Comparison of ENCODE assay signal across 16 cellular contexts in the genomic region with DNA sequence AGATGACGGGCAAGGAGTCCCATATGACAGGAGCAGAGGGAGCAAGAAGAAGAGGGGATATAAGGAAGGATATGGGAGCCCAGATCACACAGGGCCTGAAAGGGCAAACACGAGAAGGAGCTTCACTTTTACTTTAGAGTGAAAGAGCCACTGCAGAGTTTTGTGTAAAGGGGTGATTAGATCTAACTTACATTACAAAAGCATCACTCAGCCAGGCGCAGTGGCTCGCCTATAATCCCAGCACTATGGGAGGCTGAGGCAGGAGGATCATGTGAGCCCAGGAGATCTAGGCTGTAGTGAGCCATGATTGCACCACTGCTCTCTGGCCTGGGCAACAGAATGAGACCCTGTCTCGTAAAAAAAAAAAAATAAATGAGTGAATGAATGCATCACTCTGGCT.
A peak's percentile ranks its signal among the peaks of the same experiment; 100 is the strongest.
DNase-seq lines count a peak whose midpoint lies in the region; ATAC-seq and TF ChIP-seq lines count a peak whose summit lies in the region.
"Had no signal": no experiment of that assay in that cellular context is flagged by ENCODE, and none has a peak within 500 bp of the region (broad histone marks: within the 10 kb centered on the region; RNA-seq: fewer than 3 reads in every experiment).

No MANE protein-coding gene starts in this region.

- H2BK20ac ChIP-seq in H9 (ENCODE audit: low read depth, low read length, poor library complexity, severe bottlenecking), result no peak overlapping the region

- H3K27me3 ChIP-seq in H9 (ENCODE audit: insufficient read depth, low read length), result no peaks in the 10 kb centered on the region
- H3K27me3 ChIP-seq in iPS DF 6.9 (ENCODE audit: control insufficient read depth, insufficient read depth, low read length), result no peaks in the 10 kb centered on the region
- no peaks in the 10 kb centered on the region for H3K27me3 ChIP-seq in MG63
- H3K27me3 ChIP-seq in spleen (replicated peaks in 1 of 7), result no peaks in the 10 kb centered on the region

- no peak overlapping the region for H2AFZ ChIP-seq in H9 (ENCODE audit: low read length)

- H3K18ac ChIP-seq in H9 (ENCODE audit: insufficient read length, low read depth, low read length), result no peak overlapping the region

- TF ChIP-seq POLR2A in spleen (IDR thresholded peaks at IDR 0.05), result no peak

- H3K4me1 ChIP-seq in H9 (ENCODE audit: insufficient read depth, low read length) (peaks cover 2% of the 10 kb centered on the region; the same call in 1 of the 2 replicates), iPS DF 6.9 (ENCODE audit: control insufficient read depth, insufficient read depth, low read length) (no peaks in the 10 kb centered on the region; the same call in 1 of the 2 replicates), spleen (no peaks in the 10 kb centered on the region)

- no peaks in the 10 kb centered on the region for H3K23me2 ChIP-seq in H9 (ENCODE audit: insufficient read length, low read depth, low read length, poor library complexity, severe bottlenecking)

- H3K79me1 ChIP-seq in H9 (ENCODE audit: insufficient read depth, low read depth, low read length, poor library complexity, severe bottlenecking), result no peaks in the 10 kb centered on the region

- H3K36me3 ChIP-seq in iPS DF 6.9 (ENCODE audit: control insufficient read depth, insufficient read depth, low read length) (no peaks in the 10 kb centered on the region), MG63 (no peaks in the 10 kb centered on the region), spleen (peaks cover 0 to 12% (median 0%) of the 10 kb centered on the region in 6 donors)

- no peak overlapping the region for H3K9ac ChIP-seq in H9 (ENCODE audit: extremely low read depth, insufficient read length, low read length)

- peaks cover 2% of the 10 kb centered on the region for H3K27me3 Mint-ChIP-seq in H9 (ENCODE audit: low read depth)
- H3K27me3 Mint-ChIP-seq in WTC11 (ENCODE audit: low read depth), result no peaks in the 10 kb centered on the region
- no peaks in the 10 kb centered on the region for H3K27me3 Mint-ChIP-seq in immature natural killer cell (ENCODE audit: low read depth in 3 of 3)
- H3K27me3 Mint-ChIP-seq: CD4-positive, alpha-beta memory T cell had no signal

- no peak overlapping the region for H3K4ac ChIP-seq in H9 (ENCODE audit: low read depth, low read length)

- H3K27ac ChIP-seq in H9 (ENCODE audit: insufficient read length, low read depth, low read length) (no peak overlapping the region), iPS DF 6.9 (ENCODE audit: low read length) (no peak overlapping the region), spleen (no peak overlapping the region)

- POLR2A ChIA-PET in WTC11 (lab: Charles Lee), result no interaction called here

- no peak overlapping the region for H3K4me3 ChIP-seq in iPS DF 6.9 (ENCODE audit: low read length)
- no peak overlapping the region for H3K4me3 ChIP-seq in MG63
- H3K4me3 ChIP-seq in spleen, result no peak overlapping the region

- no peak for TF ChIP-seq CTCF in H9 (conservative IDR thresholded peaks at IDR 0.05)
- no peak for TF ChIP-seq CTCF in WTC11 (IDR thresholded peaks at IDR 0.05)
- no peak for TF ChIP-seq CTCF in spleen (IDR thresholded peaks at IDR 0.05 in 8 of 11, conservative IDR thresholded peaks at IDR 0.05 in 3 of 11)

- H3K4me3 Mint-ChIP-seq in H9, result no peak overlapping the region
- no peak overlapping the region for H3K4me3 Mint-ChIP-seq in WTC11
- no peak overlapping the region for H3K4me3 Mint-ChIP-seq in immature natural killer cell
- H3K4me3 Mint-ChIP-seq: CD4-positive, alpha-beta memory T cell; HFFc6 had no signal

- no peak overlapping the region for H4K5ac ChIP-seq in H9 (ENCODE audit: insufficient read length, low read depth, low read length)

- no peak overlapping the region for H2BK15ac ChIP-seq in H9 (ENCODE audit: low read depth, low read length)

- no peak overlapping the region for H2AK5ac ChIP-seq in H9 (ENCODE audit: insufficient read length, low read length)

- no peak overlapping the region for H4K8ac ChIP-seq in H9 (replicated peaks; ENCODE audit: insufficient read length, low read depth, low read length)

- no CpG with 5 or more reads among the region's 5 CpGs for WGBS in H9 (ENCODE audit: extremely low coverage, insufficient read length, low lambda C conversion rate)
- WGBS in iPS DF 6.9 (ENCODE audit: insufficient coverage, insufficient read length), result no CpG with 5 or more reads among the region's 5 CpGs
- WGBS in spleen, 5 donors, result 84 to 96% (median 90%) methylated on average over 5 of the region's 5 CpGs

- H2BK5ac ChIP-seq in H9 (ENCODE audit: insufficient read length, low read length), result no peak overlapping the region

- H3K9me3 Mint-ChIP-seq in H9, result peaks cover 0 to 11% of the 10 kb centered on the region in 2 experiments; a peak in 2 of 5 replicates
- H3K9me3 Mint-ChIP-seq in WTC11, result peaks cover 3% of the 10 kb centered on the region; the same call in 1 of the 2 replicates
- H3K9me3 Mint-ChIP-seq in immature natural killer cell, result peaks cover 0 to 3% (median 0%) of the 10 kb centered on the region in 6 donors
- H3K9me3 Mint-ChIP-seq: HFFc6 had no signal

- no peak overlapping the region for H3K4me2 ChIP-seq in H9 (ENCODE audit: insufficient read depth, insufficient read length, low read length)

- H4K20me1 ChIP-seq in H9 (ENCODE audit: control insufficient read depth, insufficient read depth, insufficient read length), result no peaks in the 10 kb centered on the region

- H3K9me3 ChIP-seq in H9 (ENCODE audit: control insufficient read depth, low read depth, low read length), result no peaks in the 10 kb centered on the region
- no peaks in the 10 kb centered on the region; the same call in 1 of the 2 replicates for H3K9me3 ChIP-seq in iPS DF 6.9 (ENCODE audit: control insufficient read depth, insufficient read depth, low read length)
- peaks cover 2% of the 10 kb centered on the region; the same call in 1 of the 2 replicates for H3K9me3 ChIP-seq in MG63
- H3K9me3 ChIP-seq in spleen, result peaks cover 0 to 25% (median 8%) of the 10 kb centered on the region in 8 donors

- peaks cover 3 to 16% (median 3%) of the 10 kb centered on the region in 3 experiments; a peak in 6 of 7 replicates for H3K36me3 Mint-ChIP-seq in H9 (ENCODE audit: insufficient read depth in 1 of 3, low read depth in 3 of 3)
- H3K36me3 Mint-ChIP-seq in WTC11, result peaks cover 3% of the 10 kb centered on the region; the same call in 1 of the 2 replicates
- peaks cover 0 to 11% (median 10%) of the 10 kb centered on the region in 3 donors for H3K36me3 Mint-ChIP-seq in immature natural killer cell

- H4K91ac ChIP-seq in H9 (ENCODE audit: insufficient read length, low read depth, low read length), result no peak overlapping the region

- H3K79me2 ChIP-seq in H9 (ENCODE audit: insufficient read depth, low read length), result no peaks in the 10 kb centered on the region

- H2BK12ac ChIP-seq in H9 (ENCODE audit: insufficient read length, low read depth, low read length), result no peak overlapping the region

- no peak overlapping the region for H3K56ac ChIP-seq in H9 (ENCODE audit: insufficient read length, low read depth, low read length)

- H3K14ac ChIP-seq in H9 (ENCODE audit: insufficient read depth, low read length), result no peak overlapping the region

- no peak overlapping the region for H2BK120ac ChIP-seq in H9 (ENCODE audit: low read depth, low read length, poor library complexity, severe bottlenecking)

- CTCF ChIA-PET in WTC11 (lab: Charles Lee), result interaction anchor here (0.8 to 1.0 kb wide), 2 partner anchors 30 to 32 kb away, joined by 3 read pairs; no protein-coding TSS in a partner anchor

- intact Hi-C loops in spleen (cut with DNase I; ENCODE audit: low total_unique reads), result no loop called here

- peak overlapping the region in 1 of 3 experiments; percentile 0; a peak in 2 of 7 replicates for H3K27ac Mint-ChIP-seq in H9
- H3K27ac Mint-ChIP-seq in WTC11, result no peak overlapping the region
- no peak overlapping the region for H3K27ac Mint-ChIP-seq in immature natural killer cell
- H3K27ac Mint-ChIP-seq: HFFc6 had no signal

- no peak overlapping the region for H3T11ph ChIP-seq in H9 (ENCODE audit: low read length)

- peaks cover 41 to 45% of the 10 kb centered on the region in 2 experiments for H3K4me1 Mint-ChIP-seq in H9
- H3K4me1 Mint-ChIP-seq in WTC11, result peaks cover 57% of the 10 kb centered on the region
- peaks cover 5 to 6% of the 10 kb centered on the region in 2 donors for H3K4me1 Mint-ChIP-seq in immature natural killer cell

- no peak overlapping the region for H3K23ac ChIP-seq in H9 (ENCODE audit: insufficient read length, low read depth, low read length)

- ATAC-seq in WTC11, result peak; percentile 59

- DNase-seq in H9 (peak; percentile 47), WTC11 (ENCODE audit: low spot score) (no peak), iPS DF 6.9 (ENCODE audit: low read depth, low spot score) (peak; percentile 9), immature natural killer cell (no peak), NCI-H1417 treated with DMSO at 0.1 percent for 48 hours (lab: John Stamatoyannopoulos, UW) (no peak), MG63 (no peak), spleen (no peak)
- DNase-seq: C1 segment of cervical spinal cord; Calu3; CD4-positive, alpha-beta memory T cell; COR-L47; DMS53; DMS79 treated with DMSO at 0.1 percent for 48 hours; GOT3; H7; HFFc6 had no signal

TF ChIP-seq in WTC11, 78 proteins besides CTCF, POLR2A, EP300 and RAD21:
- TF ChIP-seq GTF2I (CRISPR knock-in tag; conservative IDR thresholded peaks at IDR 0.05) (0 out of 2 replicates have a peak, but pooled peaks have one; percentile 24), CREB1 (CRISPR knock-in tag; IDR thresholded peaks at IDR 0.05) (no peak)
- TF ChIP-seq, protein P1, sequence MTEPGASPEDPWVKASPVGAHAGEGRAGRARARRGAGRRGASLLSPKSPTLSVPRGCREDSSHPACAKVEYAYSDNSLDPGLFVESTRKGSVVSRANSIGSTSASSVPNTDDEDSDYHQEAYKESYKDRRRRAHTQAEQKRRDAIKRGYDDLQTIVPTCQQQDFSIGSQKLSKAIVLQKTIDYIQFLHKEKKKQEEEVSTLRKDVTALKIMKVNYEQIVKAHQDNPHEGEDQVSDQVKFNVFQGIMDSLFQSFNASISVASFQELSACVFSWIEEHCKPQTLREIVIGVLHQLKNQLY (CRISPR knock-in tag; IDR thresholded peaks at IDR 0.05), result no peak

Comparison
In these comparisons a context has a peak if more than half of its experiments do, and no peak if none do; other contexts are left out.
1. DNase-seq: peak in H9 (single experiment) and iPS DF 6.9 (single experiment); none in WTC11 (single experiment), immature natural killer cell (0 of 3), NCI-H1417 treated with DMSO at 0.1 percent for 48 hours (single experiment), MG63 (single experiment) and spleen (single experiment).